In the genomic region with DNA sequence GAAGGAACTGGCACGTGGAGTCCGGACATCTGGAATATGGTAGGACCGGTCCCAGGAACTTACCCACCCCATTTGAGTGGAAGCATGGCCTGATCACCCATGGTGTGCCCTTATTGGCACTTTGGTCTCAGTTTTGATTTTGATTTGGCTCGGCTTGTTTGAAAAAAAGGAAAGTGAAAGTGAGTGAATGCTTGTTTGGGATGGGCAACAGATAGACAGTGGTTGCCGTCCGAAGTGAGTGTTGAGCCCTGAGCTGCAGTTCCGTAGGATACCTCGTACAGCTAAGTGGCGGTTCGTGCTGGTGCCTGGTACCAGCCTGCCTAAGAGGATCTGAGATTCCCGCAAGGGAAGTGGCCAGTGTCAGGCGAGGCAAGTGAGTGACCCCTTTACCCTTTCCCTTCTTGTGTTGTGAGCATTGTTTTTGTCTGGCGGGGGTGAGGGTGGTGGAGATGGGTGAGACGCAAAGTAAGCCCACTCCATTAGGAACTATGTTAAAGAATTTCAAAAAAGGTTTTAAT, we compare ENCODE assay signal across 1 cellular context.
TF ChIP-seq lines count a peak whose summit lies in the region.

No MANE protein-coding gene starts in this region.

TF ChIP-seq in K562, 482 proteins besides CTCF, POLR2A, EP300 and RAD21 (continued from another document and continues in another):
- TF ChIP-seq, protein P1, sequence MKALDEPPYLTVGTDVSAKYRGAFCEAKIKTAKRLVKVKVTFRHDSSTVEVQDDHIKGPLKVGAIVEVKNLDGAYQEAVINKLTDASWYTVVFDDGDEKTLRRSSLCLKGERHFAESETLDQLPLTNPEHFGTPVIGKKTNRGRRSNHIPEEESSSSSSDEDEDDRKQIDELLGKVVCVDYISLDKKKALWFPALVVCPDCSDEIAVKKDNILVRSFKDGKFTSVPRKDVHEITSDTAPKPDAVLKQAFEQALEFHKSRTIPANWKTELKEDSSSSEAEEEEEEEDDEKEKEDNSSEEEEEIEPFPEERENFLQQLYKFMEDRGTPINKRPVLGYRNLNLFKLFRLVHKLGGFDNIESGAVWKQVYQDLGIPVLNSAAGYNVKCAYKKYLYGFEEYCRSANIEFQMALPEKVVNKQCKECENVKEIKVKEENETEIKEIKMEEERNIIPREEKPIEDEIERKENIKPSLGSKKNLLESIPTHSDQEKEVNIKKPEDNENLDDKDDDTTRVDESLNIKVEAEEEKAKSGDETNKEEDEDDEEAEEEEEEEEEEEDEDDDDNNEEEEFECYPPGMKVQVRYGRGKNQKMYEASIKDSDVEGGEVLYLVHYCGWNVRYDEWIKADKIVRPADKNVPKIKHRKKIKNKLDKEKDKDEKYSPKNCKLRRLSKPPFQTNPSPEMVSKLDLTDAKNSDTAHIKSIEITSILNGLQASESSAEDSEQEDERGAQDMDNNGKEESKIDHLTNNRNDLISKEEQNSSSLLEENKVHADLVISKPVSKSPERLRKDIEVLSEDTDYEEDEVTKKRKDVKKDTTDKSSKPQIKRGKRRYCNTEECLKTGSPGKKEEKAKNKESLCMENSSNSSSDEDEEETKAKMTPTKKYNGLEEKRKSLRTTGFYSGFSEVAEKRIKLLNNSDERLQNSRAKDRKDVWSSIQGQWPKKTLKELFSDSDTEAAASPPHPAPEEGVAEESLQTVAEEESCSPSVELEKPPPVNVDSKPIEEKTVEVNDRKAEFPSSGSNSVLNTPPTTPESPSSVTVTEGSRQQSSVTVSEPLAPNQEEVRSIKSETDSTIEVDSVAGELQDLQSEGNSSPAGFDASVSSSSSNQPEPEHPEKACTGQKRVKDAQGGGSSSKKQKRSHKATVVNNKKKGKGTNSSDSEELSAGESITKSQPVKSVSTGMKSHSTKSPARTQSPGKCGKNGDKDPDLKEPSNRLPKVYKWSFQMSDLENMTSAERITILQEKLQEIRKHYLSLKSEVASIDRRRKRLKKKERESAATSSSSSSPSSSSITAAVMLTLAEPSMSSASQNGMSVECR (CRISPR knock-in tag; IDR thresholded peaks at IDR 0.05), result peak; percentile 63; the same call in 1 of the 2 replicates
- no peak for TF ChIP-seq DPF2 (IDR thresholded peaks at IDR 0.05)
- TF ChIP-seq ZNF253 (CRISPR knock-in tag; conservative IDR thresholded peaks at IDR 0.05), result no peak
- TF ChIP-seq SAFB2 (IDR thresholded peaks at IDR 0.05; ENCODE audit: borderline replicate concordance, low read depth, low read length, severe bottlenecking), result no peak
- no peak for TF ChIP-seq FOXA1 (IDR thresholded peaks at IDR 0.05; ENCODE audit: borderline replicate concordance)
- TF ChIP-seq PURB (CRISPR knock-in tag; IDR thresholded peaks at IDR 0.05; ENCODE audit: low read depth), result no peak
- TF ChIP-seq ZNF143 (CRISPR knock-in tag; IDR thresholded peaks at IDR 0.05), result no peak
- TF ChIP-seq PTBP1 (IDR thresholded peaks at IDR 0.05; ENCODE audit: low read depth, low read length), result no peak
- TF ChIP-seq PHB (CRISPR knock-in tag; IDR thresholded peaks at IDR 0.05), result peak; percentile 62; the same call in 1 of the 2 replicates
- TF ChIP-seq ARHGAP35 (IDR thresholded peaks at IDR 0.05; ENCODE audit: partially characterized antibody), result no peak
- TF ChIP-seq CLOCK (CRISPR knock-in tag; IDR thresholded peaks at IDR 0.05; ENCODE audit: borderline replicate concordance), result no peak
- TF ChIP-seq, protein P2, sequence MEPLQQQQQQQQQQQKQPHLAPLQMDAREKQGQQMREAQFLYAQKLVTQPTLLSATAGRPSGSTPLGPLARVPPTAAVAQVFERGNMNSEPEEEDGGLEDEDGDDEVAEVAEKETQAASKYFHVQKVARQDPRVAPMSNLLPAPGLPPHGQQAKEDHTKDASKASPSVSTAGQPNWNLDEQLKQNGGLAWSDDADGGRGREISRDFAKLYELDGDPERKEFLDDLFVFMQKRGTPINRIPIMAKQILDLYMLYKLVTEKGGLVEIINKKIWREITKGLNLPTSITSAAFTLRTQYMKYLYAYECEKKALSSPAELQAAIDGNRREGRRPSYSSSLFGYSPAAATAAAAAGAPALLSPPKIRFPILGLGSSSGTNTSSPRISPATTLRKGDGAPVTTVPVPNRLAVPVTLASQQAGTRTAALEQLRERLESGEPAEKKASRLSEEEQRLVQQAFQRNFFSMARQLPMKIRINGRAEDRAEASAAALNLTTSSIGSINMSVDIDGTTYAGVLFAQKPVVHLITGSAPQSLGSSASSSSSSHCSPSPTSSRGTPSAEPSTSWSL (CRISPR knock-in tag; IDR thresholded peaks at IDR 0.05; ENCODE audit: borderline replicate concordance), result no peak
- no peak for TF ChIP-seq TCF7 (IDR thresholded peaks at IDR 0.05; ENCODE audit: borderline replicate concordance)
- TF ChIP-seq, protein P3, sequence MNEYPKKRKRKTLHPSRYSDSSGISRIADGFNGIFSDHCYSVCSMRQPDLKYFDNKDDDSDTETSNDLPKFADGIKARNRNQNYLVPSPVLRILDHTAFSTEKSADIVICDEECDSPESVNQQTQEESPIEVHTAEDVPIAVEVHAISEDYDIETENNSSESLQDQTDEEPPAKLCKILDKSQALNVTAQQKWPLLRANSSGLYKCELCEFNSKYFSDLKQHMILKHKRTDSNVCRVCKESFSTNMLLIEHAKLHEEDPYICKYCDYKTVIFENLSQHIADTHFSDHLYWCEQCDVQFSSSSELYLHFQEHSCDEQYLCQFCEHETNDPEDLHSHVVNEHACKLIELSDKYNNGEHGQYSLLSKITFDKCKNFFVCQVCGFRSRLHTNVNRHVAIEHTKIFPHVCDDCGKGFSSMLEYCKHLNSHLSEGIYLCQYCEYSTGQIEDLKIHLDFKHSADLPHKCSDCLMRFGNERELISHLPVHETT (CRISPR knock-in tag; conservative IDR thresholded peaks at IDR 0.05 in 1 of 2, IDR thresholded peaks at IDR 0.05 in 1 of 2), result no peak
- no peak for TF ChIP-seq PPARD (CRISPR knock-in tag; IDR thresholded peaks at IDR 0.05)
- TF ChIP-seq RBM39 (optimal IDR thresholded peaks at IDR 0.05; ENCODE audit: low read depth, low read length), result no peak
- TF ChIP-seq ZSCAN29 (IDR thresholded peaks at IDR 0.05), result no peak
- TF ChIP-seq RFX7 (CRISPR knock-in tag; IDR thresholded peaks at IDR 0.05), result no peak
- TF ChIP-seq, protein P4, sequence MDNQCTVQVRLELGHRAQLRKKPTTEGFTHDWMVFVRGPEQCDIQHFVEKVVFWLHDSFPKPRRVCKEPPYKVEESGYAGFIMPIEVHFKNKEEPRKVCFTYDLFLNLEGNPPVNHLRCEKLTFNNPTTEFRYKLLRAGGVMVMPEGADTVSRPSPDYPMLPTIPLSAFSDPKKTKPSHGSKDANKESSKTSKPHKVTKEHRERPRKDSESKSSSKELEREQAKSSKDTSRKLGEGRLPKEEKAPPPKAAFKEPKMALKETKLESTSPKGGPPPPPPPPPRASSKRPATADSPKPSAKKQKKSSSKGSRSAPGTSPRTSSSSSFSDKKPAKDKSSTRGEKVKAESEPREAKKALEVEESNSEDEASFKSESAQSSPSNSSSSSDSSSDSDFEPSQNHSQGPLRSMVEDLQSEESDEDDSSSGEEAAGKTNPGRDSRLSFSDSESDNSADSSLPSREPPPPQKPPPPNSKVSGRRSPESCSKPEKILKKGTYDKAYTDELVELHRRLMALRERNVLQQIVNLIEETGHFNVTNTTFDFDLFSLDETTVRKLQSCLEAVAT (IDR thresholded peaks at IDR 0.05), result peak; percentile 98 to 99
- no peak for TF ChIP-seq BRCA1 (IDR thresholded peaks at IDR 0.05)
- no peak for TF ChIP-seq BRCA1 (CRISPR knock-in tag; IDR thresholded peaks at IDR 0.05)
- TF ChIP-seq TCF15 (CRISPR knock-in tag; IDR thresholded peaks at IDR 0.05), result no peak
- no peak for TF ChIP-seq ZNF217 (CRISPR knock-in tag; IDR thresholded peaks at IDR 0.05)
- TF ChIP-seq BRF1 (IDR thresholded peaks at IDR 0.05; ENCODE audit: borderline replicate concordance, extremely low read depth, insufficient read length), result no peak
- TF ChIP-seq XRCC5 (IDR thresholded peaks at IDR 0.05; ENCODE audit: low read depth, low read length), result no peak
- TF ChIP-seq ELF4 (CRISPR knock-in tag; IDR thresholded peaks at IDR 0.05), result peak; percentile 76; the same call in 1 of the 2 replicates
- TF ChIP-seq CREB3 (tag; conservative IDR thresholded peaks at IDR 0.05; ENCODE audit: low read depth), result no peak
- no peak for TF ChIP-seq ZNF57 (CRISPR knock-in tag; IDR thresholded peaks at IDR 0.05)
- TF ChIP-seq ZNF12 (CRISPR knock-in tag; IDR thresholded peaks at IDR 0.05), result no peak; the same call in 1 of the 2 replicates
- no peak for TF ChIP-seq ILF3 (IDR thresholded peaks at IDR 0.05; ENCODE audit: borderline replicate concordance)
- no peak for TF ChIP-seq ZNF3 (CRISPR knock-in tag; IDR thresholded peaks at IDR 0.05)
- TF ChIP-seq STAT6 (CRISPR knock-in tag; IDR thresholded peaks at IDR 0.05), result no peak; the same call in 1 of the 2 replicates
- peak; percentile 80; the same call in 1 of the 2 replicates for TF ChIP-seq IRF2 (CRISPR knock-in tag; IDR thresholded peaks at IDR 0.05)
- no peak for TF ChIP-seq NCOA1 (IDR thresholded peaks at IDR 0.05; ENCODE audit: low read depth)
- no peak; a peak in 1 of 4 replicates for TF ChIP-seq SIN3A (IDR thresholded peaks at IDR 0.05; ENCODE audit: borderline replicate concordance in 2 of 2, control insufficient read depth in 1 of 2, low read depth in 2 of 2, low read length in 2 of 2)
- TF ChIP-seq JUN (IDR thresholded peaks at IDR 0.05; ENCODE audit: borderline replicate concordance, low read depth, low read length), result no peak
- TF ChIP-seq JUN (CRISPR knock-in tag; IDR thresholded peaks at IDR 0.05; ENCODE audit: borderline replicate concordance), result no peak
- TF ChIP-seq, protein P5, sequence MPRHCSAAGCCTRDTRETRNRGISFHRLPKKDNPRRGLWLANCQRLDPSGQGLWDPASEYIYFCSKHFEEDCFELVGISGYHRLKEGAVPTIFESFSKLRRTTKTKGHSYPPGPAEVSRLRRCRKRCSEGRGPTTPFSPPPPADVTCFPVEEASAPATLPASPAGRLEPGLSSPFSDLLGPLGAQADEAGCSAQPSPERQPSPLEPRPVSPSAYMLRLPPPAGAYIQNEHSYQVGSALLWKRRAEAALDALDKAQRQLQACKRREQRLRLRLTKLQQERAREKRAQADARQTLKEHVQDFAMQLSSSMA (CRISPR knock-in tag; IDR thresholded peaks at IDR 0.05), result no peak
- peak; percentile 58 for TF ChIP-seq POLR2B (IDR thresholded peaks at IDR 0.05; ENCODE audit: low read depth, partially characterized antibody)
- TF ChIP-seq USF2 (CRISPR knock-in tag; IDR thresholded peaks at IDR 0.05), result no peak
- TF ChIP-seq RBFOX2 (IDR thresholded peaks at IDR 0.05; ENCODE audit: low read depth, low read length), result peak; percentile 48
